9 cellular contexts compared by ENCODE assay signal in genomic region chr12:121802843-121803698, GRCh38. TPM values are rescaled to one million over a fixed set of nuclear protein-coding genes. Genes with fewer than 3 reads are reported as not detected.
DNase-seq lines count a peak whose midpoint lies in the region; ATAC-seq lines count a peak whose summit lies in the region.
"Had no signal": no experiment of that assay in that cellular context is flagged by ENCODE, and none has a peak within 500 bp of the region (broad histone marks: within the 10 kb centered on the region; RNA-seq: fewer than 3 reads in every experiment).

No MANE protein-coding gene starts in this region.

- H3K9me3 Mint-ChIP-seq in dendritic cell treated with granulocyte-macrophage colony-stimulating factor and Interleukin-4, amounts not matched to agents 40 ng/mL and 50 ng/mL, for 4 days = no peaks in the 10 kb centered on the region

- H3K4me3 Mint-ChIP-seq in dendritic cell treated with granulocyte-macrophage colony-stimulating factor and Interleukin-4, amounts not matched to agents 40 ng/mL and 50 ng/mL, for 4 days = peak overlapping the region; percentile 100

- peak overlapping the region; percentile 100 for H3K27ac Mint-ChIP-seq in dendritic cell treated with granulocyte-macrophage colony-stimulating factor and Interleukin-4, amounts not matched to agents 40 ng/mL and 50 ng/mL, for 4 days

- DNase-seq in Ammon's horn (ENCODE audit: low spot score) = peak; percentile 96
- DNase-seq in GM19240 (ENCODE audit: insufficient read length, low spot score) = peak; percentile 85
- peak; percentile 96 for DNase-seq in NCI-H774 (lab: John Stamatoyannopoulos, UW)
- DNase-seq in activated CD4-positive, alpha-beta T cell treated with anti-CD3 and anti-CD28 coated beads, Interleukin-2, amount 50 U/mL, for 4 hours = peak; percentile 83
- peak; percentile 92 for DNase-seq in left lobe of liver (ENCODE audit: low spot score)
- peak; percentile 89 for DNase-seq in stimulated activated CD4-positive, alpha-beta T cell treated with anti-CD3 and anti-CD28 coated beads, Interleukin-1b, Interleukin-23, amount 100 ng/mL, for 48 hours

- ATAC-seq in HG03571 (IDR thresholded peaks at IDR 0.05; ENCODE audit: unreplicated experiment) (peak; percentile 34), left lobe of liver (peak; percentile 29)

- peaks cover 91% of the 10 kb centered on the region for H3K36me3 Mint-ChIP-seq in dendritic cell treated with granulocyte-macrophage colony-stimulating factor and Interleukin-4, amounts not matched to agents 40 ng/mL and 50 ng/mL, for 4 days (ENCODE audit: low read depth)

- intact Hi-C loops in dendritic cell treated with granulocyte-macrophage colony-stimulating factor and Interleukin-4, amounts not matched to agents 40 ng/mL and 50 ng/mL, for 4 days (cut with micrococcal nuclease) = no loop called here

- H3K4me1 Mint-ChIP-seq in dendritic cell treated with granulocyte-macrophage colony-stimulating factor and Interleukin-4, amounts not matched to agents 40 ng/mL and 50 ng/mL, for 4 days (ENCODE audit: low read depth) = peaks cover 39% of the 10 kb centered on the region

- H3K27me3 Mint-ChIP-seq in dendritic cell treated with granulocyte-macrophage colony-stimulating factor and Interleukin-4, amounts not matched to agents 40 ng/mL and 50 ng/mL, for 4 days = no peaks in the 10 kb centered on the region

RNA-seq across cellular contexts. Expression of gene SETD1B, which starts 0.7 kb away (rescaled TPM):
- total RNA-seq in left lobe of liver = 12.8 TPM

RNA-seq across cellular contexts. Expression of gene RHOF, which starts 9.6 kb away (rescaled TPM):
- 7.9 TPM for total RNA-seq in left lobe of liver

RNA-seq across cellular contexts. Expression of gene HPD, which starts 55.6 kb away (rescaled TPM):
- 1,410 TPM for total RNA-seq in left lobe of liver
- total RNA-seq: T-helper 1 cell treated with Interleukin-12 subunit alpha and Interleukin-12 subunit beta and Interleukin-4 antibody, amounts not matched to agents 30 ng/mL and 1 ng/mL, for 36 hours had no signal

Comparison
In these comparisons a context has a peak if more than half of its experiments do, and no peak if none do; other contexts are left out.
1. Peak in every context shown above with its lines: DNase-seq and ATAC-seq.